17 cellular contexts compared by ENCODE assay signal in genomic region chr21:38819051-38819718, GRCh38. TPM values are rescaled to one million over a fixed set of nuclear protein-coding genes. Genes with fewer than 3 reads are reported as not detected.
DNase-seq lines count a peak whose midpoint lies in the region; ATAC-seq and TF ChIP-seq lines count a peak whose summit lies in the region.
"Had no signal": no experiment of that assay in that cellular context is flagged by ENCODE, and none has a peak within 500 bp of the region (broad histone marks: within the 10 kb centered on the region; RNA-seq: fewer than 3 reads in every experiment).

No MANE protein-coding gene starts in this region.

- no peak overlapping the region for H2AFZ ChIP-seq in trophoblast cell (ENCODE audit: insufficient read depth, low read length, poor library complexity)

- H3K9ac ChIP-seq in trophoblast cell (ENCODE audit: low read length): no peak overlapping the region

- no peak overlapping the region for H3K4me3 ChIP-seq in Panc1 (ENCODE audit: low read depth in 2 of 2, low read length in 2 of 2)
- H3K4me3 ChIP-seq in esophagus muscularis mucosa: no peak overlapping the region
- no peak overlapping the region for H3K4me3 ChIP-seq in trophoblast cell (ENCODE audit: low read depth, low read length)
- H3K4me3 ChIP-seq in urinary bladder (ENCODE audit: low read depth, low read length): no peak overlapping the region

- peak overlapping the region; percentile 16 for H2BK120ac ChIP-seq in trophoblast cell (ENCODE audit: insufficient read depth, low read length, poor library complexity)

- no peak for ATAC-seq in Panc1
- no peak for ATAC-seq in HG03097 (IDR thresholded peaks at IDR 0.05; ENCODE audit: low FRiP score, unreplicated experiment)
- ATAC-seq: activated T-cell treated with anti-CD3 and anti-CD28 coated beads, Interleukin-2, amount 50 U/mL, for 4 hours; left cardiac atrium; stimulated activated effector memory CD8-positive, alpha-beta T cell treated with anti-CD3 and anti-CD28 coated beads, Interleukin-12 subunit alpha, Interleukin-12 subunit beta, amount 100 ng/mL, for 72 hours had no signal

- intact Hi-C loops in Panc1 (cut with micrococcal nuclease; ENCODE audit: unreplicated experiment): no loop called here
- intact Hi-C loops in esophagus muscularis mucosa (cut with DNase I): no loop called here

- peaks cover 82% of the 10 kb centered on the region for H3K4me1 ChIP-seq in Panc1 (ENCODE audit: control insufficient read depth, insufficient read depth, low read length)
- peaks cover 37 to 65% (median 56%) of the 10 kb centered on the region in 4 donors for H3K4me1 ChIP-seq in esophagus muscularis mucosa
- H3K4me1 ChIP-seq in trophoblast cell (ENCODE audit: control insufficient read depth in 1 of 2, insufficient read depth in 2 of 2, low read length in 2 of 2): peaks cover 9 to 16% of the 10 kb centered on the region in 2 experiments
- no peaks in the 10 kb centered on the region for H3K4me1 ChIP-seq in urinary bladder (ENCODE audit: insufficient read depth)

- peak overlapping the region; percentile 41 for H2BK12ac ChIP-seq in trophoblast cell (ENCODE audit: low read length)

- peak overlapping the region; percentile 4 for H2BK5ac ChIP-seq in trophoblast cell (ENCODE audit: low read depth, low read length, poor library complexity)

- TF ChIP-seq EP300 in esophagus muscularis mucosa (IDR thresholded peaks at IDR 0.05): no peak

- H4K12ac ChIP-seq in trophoblast cell (ENCODE audit: low read depth, low read length): no peak overlapping the region

- H3K27me3 ChIP-seq in Panc1 (ENCODE audit: control insufficient read depth, insufficient read depth, low read length) (no peaks in the 10 kb centered on the region), esophagus muscularis mucosa (no peaks in the 10 kb centered on the region), trophoblast cell (ENCODE audit: insufficient read depth, low read length) (no peaks in the 10 kb centered on the region)

- H3K4ac ChIP-seq in trophoblast cell (ENCODE audit: low read depth, low read length): no peak overlapping the region

- TF ChIP-seq CTCF in Panc1 (IDR thresholded peaks at IDR 0.05) (no peak), esophagus muscularis mucosa (IDR thresholded peaks at IDR 0.05) (no peak)

- H3K9me3 ChIP-seq in Panc1 (ENCODE audit: control insufficient read depth, insufficient read depth, low read depth, low read length) (no peaks in the 10 kb centered on the region), esophagus muscularis mucosa (no peaks in the 10 kb centered on the region), trophoblast cell (ENCODE audit: insufficient read depth, low read depth, low read length) (no peaks in the 10 kb centered on the region)

- no peaks in the 10 kb centered on the region for H3K79me2 ChIP-seq in trophoblast cell (ENCODE audit: control insufficient read depth, insufficient read depth, low read length, poor library complexity)

- H3K27ac ChIP-seq in Panc1 (ENCODE audit: low read length): peak overlapping the region; percentile 76
- peak overlapping the region; percentile 65 to 81 (median 80) for H3K27ac ChIP-seq in esophagus muscularis mucosa (replicated peaks in 1 of 4)
- H3K27ac ChIP-seq in trophoblast cell (ENCODE audit: low read depth, low read length): peak overlapping the region; percentile 71
- peak overlapping the region; percentile 71 for H3K27ac ChIP-seq in urinary bladder (ENCODE audit: low read depth)

- H3K4me2 ChIP-seq in trophoblast cell (ENCODE audit: low read length): no peak overlapping the region

- 93% methylated on average over 14 of the region's 14 CpGs for WGBS in esophagus muscularis mucosa
- WGBS in trophoblast cell (ENCODE audit: extremely low coverage, insufficient coverage, insufficient read length): no CpG with 5 or more reads among the region's 14 CpGs
- WGBS in urinary bladder: 90% methylated on average over 14 of the region's 14 CpGs

- H4K8ac ChIP-seq in trophoblast cell (ENCODE audit: low read depth, low read length): no peak overlapping the region

- peak overlapping the region; percentile 6 for H3K18ac ChIP-seq in trophoblast cell (ENCODE audit: low read length)

- in situ Hi-C loops in Panc1 (cut with HindIII; ENCODE audit: low pct_unique_long_range_greater_than_20kb, low sequenced_read_pairs): no loop called here

- H2AK5ac ChIP-seq in trophoblast cell (ENCODE audit: low read length): no peak overlapping the region

- no TSS peak for BruUV-seq in Panc1 (replicated peaks; lab: Mats Ljungman, UMichigan)

- H3K23ac ChIP-seq in trophoblast cell (ENCODE audit: low read length): no peak overlapping the region

- DNase-seq in Panc1 (ENCODE audit: low read depth, low spot score) (no peak), esophagus muscularis mucosa (ENCODE audit: extremely low spot score) (no peak), trophoblast cell (no peak), NCI-H774 (lab: John Stamatoyannopoulos, UW) (no peak), NCI-H524 (lab: John Stamatoyannopoulos, UW) (no peak)
- DNase-seq: activated CD4-positive, alpha-beta T cell treated with anti-CD3 and anti-CD28 coated beads, Interleukin-2, amount 50 U/mL, for 48 hours; activated naive CD8-positive, alpha-beta T cell treated with anti-CD3 and anti-CD28 coated beads, Interleukin-2, amount 10 ng/mL, durations not matched to agents 7 days and 5 days; activated T-cell treated with anti-CD3 and anti-CD28 coated beads, Interleukin-2, amount 50 U/mL, for 4 hours; CD4-positive, alpha-beta memory T cell; cerebellar nuclear complex; Karpas-422; left cardiac atrium; NCI-H1436 treated with DMSO at 0.1 percent for 48 hours; NCI-H345 had no signal

- H3K79me1 ChIP-seq in trophoblast cell (ENCODE audit: low read length): peaks cover 8% of the 10 kb centered on the region

- CTCF ChIA-PET in Panc1 (lab: Charles Lee): no interaction called here

- peak overlapping the region; percentile 16 for H3K14ac ChIP-seq in trophoblast cell (ENCODE audit: low read length)

- H3K36me3 ChIP-seq in Panc1 (ENCODE audit: control insufficient read depth, insufficient read depth, low read length) (peaks cover 37% of the 10 kb centered on the region), esophagus muscularis mucosa (peaks cover 81 to 98% (median 88%) of the 10 kb centered on the region in 4 donors), trophoblast cell (ENCODE audit: control insufficient read depth in 1 of 2, insufficient read depth in 2 of 2, low read length in 2 of 2) (peaks cover 54 to 72% of the 10 kb centered on the region in 2 experiments), urinary bladder (ENCODE audit: insufficient read depth) (peaks cover 17% of the 10 kb centered on the region)

- peak overlapping the region; percentile 33 for H4K91ac ChIP-seq in trophoblast cell (ENCODE audit: low read depth, low read length)

- POLR2A ChIA-PET in Panc1 (lab: Charles Lee): no interaction called here

- no peak for TF ChIP-seq POLR2A in esophagus muscularis mucosa (IDR thresholded peaks at IDR 0.05; ENCODE audit: low read depth)

RNA-seq across cellular contexts. Expression of gene ETS2, which starts 13.5 kb away (rescaled TPM):
- 132 TPM for total RNA-seq in Panc1 (2021; ENCODE audit: unreplicated experiment)
- 62.0 TPM for polyA plus RNA-seq in Panc1 (2012; ENCODE audit: insufficient read length)
- total RNA-seq in esophagus muscularis mucosa: 100 to 1,000 TPM in 1 of 4 donors, 10 to 100 TPM in 3; 31.1 to 175 (median 63.8) TPM
- 17.3 and 18.1 TPM in 2 replicates for polyA plus RNA-seq in trophoblast cell (2013)
- total RNA-seq in urinary bladder: 91.7 TPM
- polyA plus RNA-seq in urinary bladder: 113 TPM
